In genomic region chr22:40451230-40451629, GRCh38 we compare ENCODE assay signal across 14 cellular contexts.
A peak's percentile ranks its signal among the peaks of the same experiment; 100 is the strongest.
DNase-seq lines count a peak whose midpoint lies in the region; ATAC-seq, FAIRE-seq and TF ChIP-seq lines count a peak whose summit lies in the region.
"Had no signal": no experiment of that assay in that cellular context is flagged by ENCODE, and none has a peak within 500 bp of the region (broad histone marks: within the 10 kb centered on the region; RNA-seq: fewer than 3 reads in every experiment).

No MANE protein-coding gene starts in this region.

- no peaks in the 10 kb centered on the region for H3K9me3 ChIP-seq in astrocyte (ENCODE audit: insufficient read depth, low read depth, low read length)

- no peak overlapping the region for H3K4me3 ChIP-seq in astrocyte (ENCODE audit: insufficient read depth, low read depth, low read length)

- no peak overlapping the region for H2AFZ ChIP-seq in astrocyte (ENCODE audit: low read depth, low read length)

- no peak for ATAC-seq in GM18498 (IDR thresholded peaks at IDR 0.05; ENCODE audit: unreplicated experiment)

- no peak for FAIRE-seq in astrocyte (lab: Jason Lieb, UNC)

- no peak overlapping the region for H3K27ac ChIP-seq in astrocyte (ENCODE audit: low read depth, low read length)
- H3K27ac ChIP-seq: HL-60, KMS-11 had no signal

- H3K4me1 Mint-ChIP-seq in T-helper 1 cell treated with Interleukin-12 subunit alpha and Interleukin-12 subunit beta and Interleukin-4 antibody, amounts not matched to agents 30 μg/mL and 1 μg/mL, for 36 hours (ENCODE audit: low read depth): peaks cover 29% of the 10 kb centered on the region
- H3K4me1 Mint-ChIP-seq in astrocyte (ENCODE audit: low read depth, unreplicated experiment) (peaks cover 28% of the 10 kb centered on the region), progenitor cell of endocrine pancreas (ENCODE audit: low read depth) (peaks cover 11% of the 10 kb centered on the region)

- H3K79me2 ChIP-seq in astrocyte (ENCODE audit: insufficient read depth, low read length): peaks cover 95% of the 10 kb centered on the region

- H3K9ac ChIP-seq in astrocyte (ENCODE audit: low read length): no peak overlapping the region
- H3K9ac ChIP-seq: KMS-11 had no signal

- H3K9me3 Mint-ChIP-seq in T-helper 1 cell treated with Interleukin-12 subunit alpha and Interleukin-12 subunit beta and Interleukin-4 antibody, amounts not matched to agents 30 μg/mL and 1 μg/mL, for 36 hours: no peaks in the 10 kb centered on the region
- H3K9me3 Mint-ChIP-seq in astrocyte (ENCODE audit: unreplicated experiment): no peaks in the 10 kb centered on the region
- no peaks in the 10 kb centered on the region for H3K9me3 Mint-ChIP-seq in progenitor cell of endocrine pancreas (ENCODE audit: low read depth)

- no peaks in the 10 kb centered on the region for H3K36me3 ChIP-seq in astrocyte (ENCODE audit: insufficient read depth, low read length)

- TF ChIP-seq CTCF in astrocyte (IDR thresholded peaks at IDR 0.05; ENCODE audit: insufficient read depth, low read depth, low read length) (no peak), progenitor cell of endocrine pancreas (IDR thresholded peaks at IDR 0.05; ENCODE audit: unreplicated experiment) (no peak)

- H3K27ac Mint-ChIP-seq in T-helper 1 cell treated with Interleukin-12 subunit alpha and Interleukin-12 subunit beta and Interleukin-4 antibody, amounts not matched to agents 30 μg/mL and 1 μg/mL, for 36 hours: peak overlapping the region; percentile 21
- H3K27ac Mint-ChIP-seq in astrocyte (ENCODE audit: unreplicated experiment) (no peak overlapping the region), progenitor cell of endocrine pancreas (peak overlapping the region; percentile 77)

- peaks cover 19% of the 10 kb centered on the region for H3K4me1 ChIP-seq in astrocyte (ENCODE audit: insufficient read depth, low read length)

- H3K36me3 Mint-ChIP-seq in T-helper 1 cell treated with Interleukin-12 subunit alpha and Interleukin-12 subunit beta and Interleukin-4 antibody, amounts not matched to agents 30 μg/mL and 1 μg/mL, for 36 hours (ENCODE audit: low read depth): peaks cover 13% of the 10 kb centered on the region
- H3K36me3 Mint-ChIP-seq in astrocyte (ENCODE audit: low read depth, unreplicated experiment) (peaks cover 16% of the 10 kb centered on the region), progenitor cell of endocrine pancreas (ENCODE audit: insufficient read depth) (peaks cover 5% of the 10 kb centered on the region)

- no peaks in the 10 kb centered on the region for H3K27me3 Mint-ChIP-seq in T-helper 1 cell treated with Interleukin-12 subunit alpha and Interleukin-12 subunit beta and Interleukin-4 antibody, amounts not matched to agents 30 μg/mL and 1 μg/mL, for 36 hours (ENCODE audit: low read depth)
- H3K27me3 Mint-ChIP-seq in astrocyte (ENCODE audit: low read depth, unreplicated experiment): no peaks in the 10 kb centered on the region
- no peaks in the 10 kb centered on the region for H3K27me3 Mint-ChIP-seq in progenitor cell of endocrine pancreas

- peak overlapping the region; percentile 52 for H3K4me3 Mint-ChIP-seq in T-helper 1 cell treated with Interleukin-12 subunit alpha and Interleukin-12 subunit beta and Interleukin-4 antibody, amounts not matched to agents 30 μg/mL and 1 μg/mL, for 36 hours
- peak overlapping the region; percentile 5 for H3K4me3 Mint-ChIP-seq in astrocyte (ENCODE audit: unreplicated experiment)
- H3K4me3 Mint-ChIP-seq in progenitor cell of endocrine pancreas (ENCODE audit: low read depth): no peak overlapping the region

- no peak overlapping the region for H3K4me2 ChIP-seq in astrocyte (ENCODE audit: low read length)
- H3K4me2 ChIP-seq: KMS-11 had no signal

- DNase-seq in activated T-cell treated with anti-CD3 and anti-CD28 coated beads for 1 hour (ENCODE audit: low read depth) (peak; percentile 16), activated T-cell treated with anti-CD3 and anti-CD28 coated beads for 4 hours (no peak), astrocyte (ENCODE audit: low read depth) (no peak), progenitor cell of endocrine pancreas (ENCODE audit: low spot score, unreplicated experiment) (no peak), NCI-H1417 treated with DMSO at 0.1 percent for 48 hours (lab: John Stamatoyannopoulos, UW) (no peak), RKO (ENCODE audit: low spot score) (no peak)
- DNase-seq: activated CD4-positive, CD25-positive, alpha-beta regulatory T cell; cerebellar nuclear complex; hippocampal formation; NCI-H1436 had no signal

- peaks cover 88% of the 10 kb centered on the region for H4K20me1 ChIP-seq in astrocyte (ENCODE audit: insufficient read depth, low read length)

- no peaks in the 10 kb centered on the region for H3K27me3 ChIP-seq in astrocyte (ENCODE audit: insufficient read depth, low read length)
